In the genomic region with DNA sequence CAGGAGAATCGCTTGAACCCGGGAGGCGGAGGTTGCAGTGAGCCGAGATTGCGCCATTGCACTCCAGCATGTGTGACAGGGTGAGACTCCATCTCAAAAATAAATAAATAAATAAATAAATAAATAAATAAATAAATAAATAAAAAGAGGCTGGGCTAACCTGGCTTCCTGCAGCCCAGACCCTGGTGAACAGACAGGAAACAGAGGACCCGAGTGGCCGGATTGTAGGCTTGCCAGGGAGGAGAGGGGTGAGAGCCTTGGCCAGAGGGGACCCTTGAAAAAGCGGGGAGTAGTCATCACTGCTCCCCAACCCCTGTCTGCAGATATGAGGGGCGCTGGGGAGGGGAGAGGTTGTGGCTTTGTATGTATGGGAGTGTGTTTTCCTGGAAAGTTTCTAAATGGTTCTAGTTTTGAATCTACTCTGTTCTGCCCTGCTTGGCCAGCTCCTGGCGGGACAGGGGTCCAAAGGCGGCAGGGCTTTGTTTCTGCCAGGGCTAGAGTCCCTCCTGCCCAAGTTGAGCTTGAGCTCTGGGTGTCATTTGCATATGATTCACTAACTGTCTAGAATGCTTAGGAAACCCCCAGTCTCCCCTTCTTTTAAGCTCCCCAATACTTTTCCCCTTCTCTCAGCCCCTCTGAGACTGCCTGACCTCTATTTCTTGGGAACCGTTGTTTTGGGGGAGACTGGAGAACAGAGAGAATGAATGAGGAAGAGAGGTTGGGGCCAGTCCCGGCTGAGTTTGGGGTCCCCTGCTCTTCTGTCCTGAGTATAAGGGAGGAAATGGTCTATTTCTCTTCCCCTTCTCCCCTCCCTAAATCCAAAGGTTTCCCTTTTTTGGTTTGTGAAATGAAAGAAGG, we compare ENCODE assay signal across 10 cellular contexts. TPM values are rescaled to one million over a fixed set of nuclear protein-coding genes. Genes with fewer than 3 reads are reported as not detected.
DNase-seq lines count a peak whose midpoint lies in the region; FAIRE-seq and TF ChIP-seq lines count a peak whose summit lies in the region.
"Had no signal": no experiment of that assay in that cellular context is flagged by ENCODE, and none has a peak within 500 bp of the region (broad histone marks: within the 10 kb centered on the region; RNA-seq: fewer than 3 reads in every experiment).

No MANE protein-coding gene starts in this region.

- intact Hi-C loops in left ventricle myocardium inferior (cut with micrococcal nuclease), result no loop called here

- no peak overlapping the region for H3K9ac ChIP-seq in stomach smooth muscle (ENCODE audit: low read length in 2 of 2)

- no peak for TF ChIP-seq CTCF in left ventricle myocardium inferior (IDR thresholded peaks at IDR 0.05; ENCODE audit: borderline replicate concordance)

- H3K4me3 ChIP-seq in left ventricle myocardium inferior, result no peak overlapping the region
- H3K4me3 ChIP-seq in stomach smooth muscle (ENCODE audit: low read length in 2 of 2), result peak overlapping the region in 1 of 2 donors; percentile 29

- H3K4me1 Mint-ChIP-seq in T-helper 2 cell treated with Interferon-gamma antibody and Interleukin-4, amounts not matched to agents 5 μg/mL and 100 μg/mL, for 36 hours (ENCODE audit: low read depth), result peaks cover 77% of the 10 kb centered on the region

- peak; percentile 39 for FAIRE-seq in GM19239 (lab: Jason Lieb, UNC)

- H3K4me1 ChIP-seq in left ventricle myocardium inferior (peaks cover 100% of the 10 kb centered on the region), stomach smooth muscle (ENCODE audit: control insufficient read depth, insufficient read depth, low read length) (peaks cover 80% of the 10 kb centered on the region)

- peak overlapping the region; percentile 96 for H3K4me3 Mint-ChIP-seq in T-helper 2 cell treated with Interferon-gamma antibody and Interleukin-4, amounts not matched to agents 5 μg/mL and 100 μg/mL, for 36 hours
- H3K4me3 Mint-ChIP-seq: nephron progenitor cell had no signal

- H3K27ac ChIP-seq in left ventricle myocardium inferior (replicated peaks), result peak overlapping the region; percentile 90
- peak overlapping the region; percentile 46 for H3K27ac ChIP-seq in stomach smooth muscle (ENCODE audit: low read length)

- H3K9me3 Mint-ChIP-seq in T-helper 2 cell treated with Interferon-gamma antibody and Interleukin-4, amounts not matched to agents 5 μg/mL and 100 μg/mL, for 36 hours, result no peaks in the 10 kb centered on the region
- H3K9me3 Mint-ChIP-seq: nephron progenitor cell had no signal

- no peaks in the 10 kb centered on the region for H3K36me3 ChIP-seq in left ventricle myocardium inferior
- H3K36me3 ChIP-seq in stomach smooth muscle (ENCODE audit: control insufficient read depth in 2 of 2, insufficient read depth in 2 of 2, low read length in 2 of 2), result no peaks in the 10 kb centered on the region

- DNase-seq in GM19239 (ENCODE audit: insufficient read length, low spot score) (no peak), left ventricle myocardium inferior (peak; percentile 14), GM19240 (ENCODE audit: insufficient read length, low spot score) (no peak), KG1 (lab: John Stamatoyannopoulos, UW) (no peak), COLO668 (lab: John Stamatoyannopoulos, UW; ENCODE audit: unreplicated experiment) (no peak), Kasumi-1 (lab: John Stamatoyannopoulos, UW) (no peak)
- no peak for DNase-seq in T-helper 2 cell treated with Interferon-gamma antibody and Interleukin-4, amounts not matched to agents 5 μg/mL and 100 μg/mL, for 36 hours (ENCODE audit: low spot score)
- DNase-seq: NCI-H446, nephron progenitor cell had no signal

- peaks cover 30% of the 10 kb centered on the region for H3K36me3 Mint-ChIP-seq in T-helper 2 cell treated with Interferon-gamma antibody and Interleukin-4, amounts not matched to agents 5 μg/mL and 100 μg/mL, for 36 hours (ENCODE audit: low read depth)

- H3K9me3 ChIP-seq in left ventricle myocardium inferior (replicated peaks) (no peaks in the 10 kb centered on the region), stomach smooth muscle (ENCODE audit: control insufficient read depth in 2 of 2, low read length in 2 of 2) (no peaks in the 10 kb centered on the region)

- H3K27ac Mint-ChIP-seq in T-helper 2 cell treated with Interferon-gamma antibody and Interleukin-4, amounts not matched to agents 5 μg/mL and 100 μg/mL, for 36 hours, result peak overlapping the region; percentile 96

- peaks cover 2% of the 10 kb centered on the region for H3K27me3 Mint-ChIP-seq in T-helper 2 cell treated with Interferon-gamma antibody and Interleukin-4, amounts not matched to agents 5 μg/mL and 100 μg/mL, for 36 hours (ENCODE audit: low read depth)

- H3K27me3 ChIP-seq in left ventricle myocardium inferior (ENCODE audit: low read depth) (no peaks in the 10 kb centered on the region), stomach smooth muscle (ENCODE audit: control insufficient read depth in 1 of 2, insufficient read depth in 2 of 2, low read length in 2 of 2) (no peaks in the 10 kb centered on the region)

RNA-seq across cellular contexts. Expression of gene RARA, which starts 16.4 kb away (rescaled TPM):
- total RNA-seq in left ventricle myocardium inferior, result 17.1 TPM

RNA-seq across cellular contexts. Expression of gene CDC6, which starts 37.7 kb away (rescaled TPM):
- 0.55 TPM for total RNA-seq in left ventricle myocardium inferior

RNA-seq across cellular contexts. Expression of gene GJD3, which starts 39.2 kb away (rescaled TPM):
- total RNA-seq in left ventricle myocardium inferior, result 0.88 TPM
